ENCODE assay signal across 10 cellular contexts in the genomic region with DNA sequence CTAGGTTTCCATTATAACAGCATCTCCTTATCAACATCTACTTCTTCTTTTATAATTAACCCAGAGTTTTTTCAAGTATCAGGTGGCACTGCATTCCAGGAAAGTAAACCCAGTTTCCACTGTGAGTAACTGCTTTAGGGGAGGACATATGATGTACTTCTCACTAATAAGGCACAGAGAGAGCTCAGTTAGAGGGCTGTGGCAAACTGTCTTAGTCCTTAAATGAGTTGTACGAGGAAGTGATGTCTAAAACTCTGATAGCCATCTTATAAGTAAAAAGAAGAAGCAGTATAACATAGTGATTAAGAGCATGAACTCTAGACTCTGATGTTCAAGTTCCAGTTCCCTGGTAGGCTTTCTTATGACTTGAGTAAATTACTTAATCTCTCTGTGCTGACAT. TPM values are rescaled to one million over a fixed set of nuclear protein-coding genes. Genes with fewer than 3 reads are reported as not detected.
A peak's percentile ranks its signal among the peaks of the same experiment; 100 is the strongest.
DNase-seq lines count a peak whose midpoint lies in the region; ATAC-seq and TF ChIP-seq lines count a peak whose summit lies in the region.
"Had no signal": no experiment of that assay in that cellular context is flagged by ENCODE, and none has a peak within 500 bp of the region (broad histone marks: within the 10 kb centered on the region; RNA-seq: fewer than 3 reads in every experiment).

No MANE protein-coding gene starts in this region.

- no peaks in the 10 kb centered on the region for H3K4me1 ChIP-seq in uterus
- no peaks in the 10 kb centered on the region for H3K4me1 ChIP-seq in CD4-positive, alpha-beta memory T cell (ENCODE audit: insufficient read depth, low read length)

- no peak for DNase-seq in uterus
- no peak for DNase-seq in CD4-positive, alpha-beta memory T cell
- DNase-seq in G401 (ENCODE audit: low spot score), result no peak
- DNase-seq in NCI-H748 treated with DMSO at 0.1 percent for 48 hours (lab: John Stamatoyannopoulos, UW), result no peak
- DNase-seq: NK-92 treated with Interleukin-12 subunit alpha and Interleukin-12 subunit beta, amount 100 ng/mL, for 24 hours had no signal

- ATAC-seq in GM18508 (IDR thresholded peaks at IDR 0.05; ENCODE audit: insufficient read depth, unreplicated experiment), result peak; percentile 81
- ATAC-seq in GM21515 (IDR thresholded peaks at IDR 0.05; ENCODE audit: unreplicated experiment), result peak; percentile 87
- peak; percentile 87 for ATAC-seq in HG03469 (IDR thresholded peaks at IDR 0.05; ENCODE audit: unreplicated experiment)

- H3K27ac Mint-ChIP-seq in dendritic cell treated with granulocyte-macrophage colony-stimulating factor and Interleukin-4, amounts not matched to agents 40 ng/mL and 50 ng/mL, for 4 days, result peak overlapping the region; percentile 66
- no peak overlapping the region for H3K27ac Mint-ChIP-seq in CD4-positive, alpha-beta memory T cell

- intact Hi-C loops in dendritic cell treated with granulocyte-macrophage colony-stimulating factor and Interleukin-4, amounts not matched to agents 40 ng/mL and 50 ng/mL, for 4 days (cut with micrococcal nuclease), result loop anchor here (10.0 kb wide), 1 partner anchor 64 kb away; no protein-coding TSS in a partner anchor
- intact Hi-C loops in uterus (cut with DNase I; ENCODE audit: low total_unique reads), result no loop called here
- intact Hi-C loops in CD4-positive, alpha-beta memory T cell (cut with micrococcal nuclease), result no loop called here

- H3K27me3 ChIP-seq in uterus, result no peaks in the 10 kb centered on the region
- H3K27me3 ChIP-seq in CD4-positive, alpha-beta memory T cell (ENCODE audit: insufficient read depth, low read length), result no peaks in the 10 kb centered on the region

- H3K4me3 Mint-ChIP-seq in dendritic cell treated with granulocyte-macrophage colony-stimulating factor and Interleukin-4, amounts not matched to agents 40 ng/mL and 50 ng/mL, for 4 days, result no peak overlapping the region
- no peak overlapping the region for H3K4me3 Mint-ChIP-seq in CD4-positive, alpha-beta memory T cell

- H3K4me3 ChIP-seq in uterus, result no peak overlapping the region
- H3K4me3 ChIP-seq in CD4-positive, alpha-beta memory T cell (ENCODE audit: low read length in 2 of 2), result no peak overlapping the region

- TF ChIP-seq POLR2A in uterus (IDR thresholded peaks at IDR 0.05), result no peak

- H3K9me3 Mint-ChIP-seq in dendritic cell treated with granulocyte-macrophage colony-stimulating factor and Interleukin-4, amounts not matched to agents 40 ng/mL and 50 ng/mL, for 4 days, result no peaks in the 10 kb centered on the region
- H3K9me3 Mint-ChIP-seq in CD4-positive, alpha-beta memory T cell, result peaks cover 0 to 3% (median 0%) of the 10 kb centered on the region in 8 donors

- H3K36me3 Mint-ChIP-seq in dendritic cell treated with granulocyte-macrophage colony-stimulating factor and Interleukin-4, amounts not matched to agents 40 ng/mL and 50 ng/mL, for 4 days (ENCODE audit: low read depth), result no peaks in the 10 kb centered on the region
- no peaks in the 10 kb centered on the region for H3K36me3 Mint-ChIP-seq in CD4-positive, alpha-beta memory T cell

- no peaks in the 10 kb centered on the region for H3K36me3 ChIP-seq in uterus
- H3K36me3 ChIP-seq in CD4-positive, alpha-beta memory T cell (ENCODE audit: insufficient read depth, low read length), result no peaks in the 10 kb centered on the region

- CTCF ChIA-PET in CD4-positive, alpha-beta memory T cell (lab: Charles Lee; ENCODE audit: partially characterized antibody), result no interaction called here

- peaks cover 24% of the 10 kb centered on the region for H3K4me1 Mint-ChIP-seq in dendritic cell treated with granulocyte-macrophage colony-stimulating factor and Interleukin-4, amounts not matched to agents 40 ng/mL and 50 ng/mL, for 4 days (ENCODE audit: low read depth)
- H3K4me1 Mint-ChIP-seq in CD4-positive, alpha-beta memory T cell, result peaks cover 0 to 5% (median 2%) of the 10 kb centered on the region in 4 donors

- in situ Hi-C loops in G401 (cut with HindIII; ENCODE audit: low sequenced_read_pairs), result no loop called here

- no peaks in the 10 kb centered on the region for H3K27me3 Mint-ChIP-seq in dendritic cell treated with granulocyte-macrophage colony-stimulating factor and Interleukin-4, amounts not matched to agents 40 ng/mL and 50 ng/mL, for 4 days
- H3K27me3 Mint-ChIP-seq in CD4-positive, alpha-beta memory T cell, result no peaks in the 10 kb centered on the region

- TF ChIP-seq CTCF in uterus (IDR thresholded peaks at IDR 0.05), result no peak

- H3K9me3 ChIP-seq in uterus, result no peaks in the 10 kb centered on the region
- H3K9me3 ChIP-seq in CD4-positive, alpha-beta memory T cell (ENCODE audit: control insufficient read depth in 1 of 2, low read length in 2 of 2), result no peaks in the 10 kb centered on the region

- POLR2A ChIA-PET in CD4-positive, alpha-beta memory T cell (lab: Charles Lee; ENCODE audit: partially characterized antibody), result no interaction called here

- no peak overlapping the region for H3K27ac ChIP-seq in uterus
- no peak overlapping the region for H3K27ac ChIP-seq in CD4-positive, alpha-beta memory T cell (ENCODE audit: low read depth, low read length)
- H3K27ac ChIP-seq: HL-60 had no signal

RNA-seq across cellular contexts. Expression of a gene that starts 58.7 kb away (rescaled TPM):
- total RNA-seq in uterus, result 1 to 10 TPM in 3 of 4 donors, under 1 TPM in 1; 0.51 to 4.3 (median 1.9) TPM
- not detected for total RNA-seq in CD4-positive, alpha-beta memory T cell
- not detected for polyA plus RNA-seq in CD4-positive, alpha-beta memory T cell
- total RNA-seq in G401 (2014; rRNA removed; shearing (Covaris generic)), result not detected in 2 replicates
